ENCODE assay signal across 8 cellular contexts in the genomic region with DNA sequence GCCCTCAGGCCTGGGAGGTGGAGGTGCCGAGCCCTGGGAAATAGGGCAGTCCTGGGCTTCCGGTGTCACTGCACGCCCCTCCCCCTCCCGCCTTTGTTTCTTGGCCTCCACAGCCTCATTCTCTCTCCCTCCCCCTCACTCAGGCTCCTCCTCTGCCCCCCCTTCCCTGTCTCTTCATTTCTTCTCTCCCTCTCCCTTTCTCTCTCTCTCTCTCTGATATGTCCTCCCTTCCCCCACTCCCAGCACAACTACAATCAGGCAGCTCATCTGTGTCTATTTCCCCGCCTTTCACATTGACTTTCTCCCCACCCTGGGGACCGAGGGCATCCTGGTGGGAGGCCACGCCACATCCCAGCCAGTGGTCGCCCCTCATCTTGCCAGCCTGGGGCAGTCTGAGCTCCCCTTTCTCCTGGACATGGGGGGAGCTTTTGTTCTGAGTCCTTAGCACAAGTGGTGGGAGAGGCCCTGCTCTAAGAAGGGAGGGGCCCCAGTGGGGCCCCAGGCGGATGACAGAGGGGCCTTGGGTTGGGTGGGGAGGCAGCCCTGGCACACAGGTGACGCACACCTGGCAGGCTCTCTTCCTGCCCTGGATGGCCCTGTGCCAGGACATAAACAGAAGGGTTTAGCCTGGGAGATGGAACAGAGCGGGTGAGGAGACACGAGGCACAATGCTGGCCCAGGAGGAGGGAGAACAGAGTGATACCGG. TPM values are rescaled to one million over a fixed set of nuclear protein-coding genes. Genes with fewer than 3 reads are reported as not detected.
A peak's percentile ranks its signal among the peaks of the same experiment; 100 is the strongest.
DNase-seq lines count a peak whose midpoint lies in the region; ATAC-seq and TF ChIP-seq lines count a peak whose summit lies in the region.

No MANE protein-coding gene starts in this region.

- no peaks in the 10 kb centered on the region for H3K9me3 ChIP-seq in BLaER1
- no peaks in the 10 kb centered on the region for H3K9me3 ChIP-seq in ovary

- peak overlapping the region; percentile 88 for H3K4me2 ChIP-seq in BLaER1

- intact Hi-C loops in ovary (cut with DNase I), result loop anchor here in 1 of 4 donors (10.0 kb wide), 2 partner anchors 67 to 167 kb away; partner anchors contain the start of gene AP3S2

- H3K36me3 ChIP-seq in BLaER1, result peaks cover 6% of the 10 kb centered on the region
- no peaks in the 10 kb centered on the region for H3K36me3 ChIP-seq in ovary

- ATAC-seq in esophagus mucosa, result peak; percentile 90
- ATAC-seq in GM19467 (IDR thresholded peaks at IDR 0.05; ENCODE audit: unreplicated experiment), result no peak
- no peak for ATAC-seq in HG03045 (IDR thresholded peaks at IDR 0.05; ENCODE audit: unreplicated experiment)

- DNase-seq in NCI-H187 (lab: John Stamatoyannopoulos, UW) (peak; percentile 73 to 93), ovary (peak; percentile 61 to 74 (median 65)), SKM-1 (lab: John Stamatoyannopoulos, UW; ENCODE audit: unreplicated experiment) (no peak)
- DNase-seq in activated CD4-positive, alpha-beta T cell treated with anti-CD3 and anti-CD28 coated beads for 48 hours, result peak; percentile 66

- H3K4me1 ChIP-seq in BLaER1 (peaks cover 93% of the 10 kb centered on the region), ovary (ENCODE audit: insufficient read depth) (peaks cover 8% of the 10 kb centered on the region)

- H3K27ac ChIP-seq in BLaER1 (peak overlapping the region; percentile 94), ovary (no peak overlapping the region)

- TF ChIP-seq POLR2A in ovary (IDR thresholded peaks at IDR 0.05), result no peak

- TF ChIP-seq EP300 in ovary (IDR thresholded peaks at IDR 0.05), result no peak

- no peak for TF ChIP-seq CTCF in ovary (IDR thresholded peaks at IDR 0.05)

- no peaks in the 10 kb centered on the region for H4K20me1 ChIP-seq in BLaER1

- H3K9ac ChIP-seq in BLaER1, result peak overlapping the region; percentile 75

- no peaks in the 10 kb centered on the region for H3K27me3 ChIP-seq in BLaER1
- no peaks in the 10 kb centered on the region for H3K27me3 ChIP-seq in ovary

- WGBS in ovary, 3 donors, result 57 to 61% (median 59%) methylated on average over 13 of the region's 13 CpGs

- no peak overlapping the region for H3K4me3 ChIP-seq in BLaER1
- H3K4me3 ChIP-seq in ovary, result no peak overlapping the region

RNA-seq across cellular contexts. Expression of gene IDH2, which starts 40.1 kb away (rescaled TPM):
- total RNA-seq in esophagus mucosa (114 TPM), ovary (10 to 100 TPM; 13.7 to 44.6 (median 25.4) TPM)
- polyA plus RNA-seq in ovary, result 10 to 100 TPM; 21.3 to 27.4 TPM
